ENCODE assay signal across 16 cellular contexts in the genomic region with DNA sequence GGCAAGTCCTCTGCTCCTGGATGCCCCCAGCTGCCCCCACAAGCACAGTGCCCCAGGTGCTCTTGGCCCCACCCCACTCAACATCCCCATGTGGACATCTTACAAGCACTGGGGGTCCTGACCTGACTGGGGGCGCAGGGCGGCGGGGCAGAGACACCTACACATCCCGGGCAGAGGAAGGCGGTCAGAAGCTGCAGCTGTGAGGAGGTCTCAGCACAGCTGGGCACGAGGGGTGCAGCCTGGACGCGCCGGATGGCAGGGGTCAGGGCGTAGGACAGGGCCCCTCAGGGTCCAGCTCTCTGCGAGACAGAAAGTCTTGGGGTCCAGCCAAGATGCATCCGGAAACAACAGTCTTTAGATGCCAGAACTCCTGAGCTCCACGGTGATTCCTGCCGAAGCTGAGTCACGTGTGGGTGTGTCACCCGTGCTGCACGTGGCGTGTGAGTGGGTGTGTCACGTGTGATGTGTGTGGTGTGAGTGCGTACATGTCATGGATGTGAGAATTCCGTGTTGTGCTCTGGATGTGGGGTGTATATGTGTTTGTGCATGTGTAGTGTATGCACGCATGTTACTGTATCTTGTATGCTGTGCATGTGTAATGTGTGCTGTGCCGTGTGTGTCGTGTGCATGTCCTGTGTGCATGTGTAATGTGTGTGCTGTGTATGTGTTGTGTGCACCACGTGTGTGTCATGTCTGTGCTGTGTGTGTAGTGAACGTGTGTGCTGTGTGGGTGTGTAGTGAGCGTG. TPM values are rescaled to one million over a fixed set of nuclear protein-coding genes. Genes with fewer than 3 reads are reported as not detected.
DNase-seq lines count a peak whose midpoint lies in the region; ATAC-seq, FAIRE-seq and TF ChIP-seq lines count a peak whose summit lies in the region.
"Had no signal": no experiment of that assay in that cellular context is flagged by ENCODE, and none has a peak within 500 bp of the region (broad histone marks: within the 10 kb centered on the region; RNA-seq: fewer than 3 reads in every experiment).

No MANE protein-coding gene starts in this region.

- no peak overlapping the region for H3K4me2 ChIP-seq in H1 (ENCODE audit: insufficient read depth in 1 of 2, low read depth in 2 of 2, low read length in 2 of 2)

- peak overlapping the region; percentile 97 for H4K91ac ChIP-seq in H1 (replicated peaks; ENCODE audit: insufficient read length, low read length)

- no peak overlapping the region for H3K4me3 ChIP-seq in H1 (ENCODE audit: extremely low read depth in 1 of 4, insufficient read depth in 2 of 4, low read depth in 3 of 4, low read length in 4 of 4)
- H3K4me3 ChIP-seq: esophagus muscularis mucosa, thyroid gland had no signal

- no peak overlapping the region for H2AFZ ChIP-seq in H1 (ENCODE audit: low read length)

- H3K4me3 Mint-ChIP-seq in activated T-cell treated with anti-CD3 and anti-CD28 coated beads, Interleukin-2, amount 50 U/mL, for 4 hours = peak overlapping the region; percentile 37
- H3K4me3 Mint-ChIP-seq in stimulated activated effector memory CD8-positive, alpha-beta T cell treated with anti-CD3 and anti-CD28 coated beads, Interleukin-12 subunit alpha, Interleukin-12 subunit beta, amount 100 ng/mL, for 72 hours = peak overlapping the region; percentile 57
- H3K4me3 Mint-ChIP-seq in chondrocyte (ENCODE audit: unreplicated experiment) = no peak overlapping the region

- peaks cover 0 to 4% of the 10 kb centered on the region in 2 experiments for H4K20me1 ChIP-seq in H1 (replicated peaks in 1 of 2; ENCODE audit: control insufficient read depth in 1 of 2, insufficient read depth in 2 of 2, low read length in 2 of 2)

- no peak overlapping the region for H3K27ac Mint-ChIP-seq in stimulated activated effector memory CD8-positive, alpha-beta T cell treated with anti-CD3 and anti-CD28 coated beads, Interleukin-12 subunit alpha, Interleukin-12 subunit beta, amount 100 ng/mL, for 72 hours
- H3K27ac Mint-ChIP-seq in chondrocyte (ENCODE audit: unreplicated experiment) = no peak overlapping the region

- peaks cover 3 to 24% (median 9%) of the 10 kb centered on the region in 4 experiments for H3K4me1 ChIP-seq in H1 (replicated peaks in 1 of 4; ENCODE audit: control insufficient read depth in 3 of 4, insufficient read depth in 4 of 4, low read length in 3 of 4)

- H3K79me1 ChIP-seq in H1 (ENCODE audit: low read depth, low read length) = 0 out of 2 replicates have a peak, but pooled peaks cover 2% of the 10 kb centered on the region

- H3K27me3 Mint-ChIP-seq in activated T-cell treated with anti-CD3 and anti-CD28 coated beads, Interleukin-2, amount 50 U/mL, for 4 hours (ENCODE audit: low read depth) = peaks cover 56% of the 10 kb centered on the region
- peaks cover 47% of the 10 kb centered on the region for H3K27me3 Mint-ChIP-seq in chondrocyte (ENCODE audit: low read depth)

- peaks cover 0 to 16% (median 13%) of the 10 kb centered on the region in 4 experiments; a peak in 6 of 7 replicates for H3K27me3 ChIP-seq in H1 (replicated peaks in 1 of 4; ENCODE audit: control insufficient read depth in 3 of 4, extremely low read depth in 1 of 4, insufficient read depth in 3 of 4, low read length in 3 of 4)

- no peak overlapping the region for H3K23ac ChIP-seq in H1 (ENCODE audit: insufficient read length)

- FAIRE-seq in H1 (lab: Jason Lieb, UNC) = no peak
- FAIRE-seq: colon had no signal

- ATAC-seq in activated T-cell treated with anti-CD3 and anti-CD28 coated beads, Interleukin-2, amount 50 U/mL, for 4 hours = no peak
- no peak for ATAC-seq in stimulated activated effector memory CD8-positive, alpha-beta T cell treated with anti-CD3 and anti-CD28 coated beads, Interleukin-12 subunit alpha, Interleukin-12 subunit beta, amount 100 ng/mL, for 72 hours

- H3K27ac ChIP-seq in H1 (ENCODE audit: low read depth, low read length) = no peak overlapping the region
- H3K27ac ChIP-seq: esophagus muscularis mucosa, thyroid gland had no signal

- H3K36me3 Mint-ChIP-seq in activated T-cell treated with anti-CD3 and anti-CD28 coated beads, Interleukin-2, amount 50 U/mL, for 4 hours (ENCODE audit: insufficient read depth) = peaks cover 2% of the 10 kb centered on the region
- H3K36me3 Mint-ChIP-seq in stimulated activated effector memory CD8-positive, alpha-beta T cell treated with anti-CD3 and anti-CD28 coated beads, Interleukin-12 subunit alpha, Interleukin-12 subunit beta, amount 100 ng/mL, for 72 hours = no peaks in the 10 kb centered on the region
- no peaks in the 10 kb centered on the region for H3K36me3 Mint-ChIP-seq in chondrocyte (ENCODE audit: low read depth)

- no peak overlapping the region for H3K14ac ChIP-seq in H1 (ENCODE audit: insufficient read length)

- no peak for DNase-seq in activated T-cell treated with anti-CD3 and anti-CD28 coated beads, Interleukin-2, amount 50 U/mL, for 4 hours
- DNase-seq in activated T-cell treated with anti-CD3 and anti-CD28 coated beads for 4 hours (no peak), LHCN-M2 (ENCODE audit: low read depth) (peak; percentile 47), H1 (ENCODE audit: low read depth in 1 of 2, low spot score in 2 of 2) (no peak), chondrocyte (ENCODE audit: low spot score) (no peak), superior temporal gyrus (ENCODE audit: extremely low spot score) (no peak), midbrain (lab: John Stamatoyannopoulos, UW) (no peak)
- DNase-seq in stimulated activated effector memory CD8-positive, alpha-beta T cell treated with anti-CD3 and anti-CD28 coated beads, Interleukin-12 subunit alpha, Interleukin-12 subunit beta, amount 100 ng/mL, for 72 hours (ENCODE audit: low spot score in 2 of 2) = no peak
- DNase-seq: DMS79, NCI-H1417 treated with DMSO at 0.1 percent for 48 hours, NCI-H524 treated with DMSO at 0.1 percent for 48 hours, thyroid gland had no signal

- H3K9ac ChIP-seq in H1 (replicated peaks in 1 of 4; ENCODE audit: extremely low read depth in 1 of 4, low read depth in 3 of 4, low read length in 3 of 4) = no peak overlapping the region

- CTCF ChIA-PET in H1 (lab: Charles Lee; ENCODE audit: partially characterized antibody) = no interaction called here

- H2BK5ac ChIP-seq in H1 (ENCODE audit: low read depth, low read length) = peak overlapping the region; percentile 21

- peaks cover 19% of the 10 kb centered on the region for H3K4me1 Mint-ChIP-seq in activated T-cell treated with anti-CD3 and anti-CD28 coated beads, Interleukin-2, amount 50 U/mL, for 4 hours (ENCODE audit: low read depth)
- peaks cover 36% of the 10 kb centered on the region for H3K4me1 Mint-ChIP-seq in stimulated activated effector memory CD8-positive, alpha-beta T cell treated with anti-CD3 and anti-CD28 coated beads, Interleukin-12 subunit alpha, Interleukin-12 subunit beta, amount 100 ng/mL, for 72 hours
- no peaks in the 10 kb centered on the region for H3K4me1 Mint-ChIP-seq in chondrocyte (ENCODE audit: low read depth)

- peak overlapping the region; percentile 2; the same call in 1 of the 2 replicates for H2BK20ac ChIP-seq in H1 (ENCODE audit: low read length)

- POLR2A ChIA-PET in H1 (lab: Charles Lee; ENCODE audit: partially characterized antibody) = interaction anchor here (0.8 to 2.2 kb wide), 5 partner anchors 11 to 33 kb away, joined by 3 to 8 read pairs (median 3); no protein-coding TSS in a partner anchor

- H3K36me3 ChIP-seq in H1 (ENCODE audit: control insufficient read depth in 2 of 4, insufficient read depth in 4 of 4, low read length in 3 of 4) = no peaks in the 10 kb centered on the region; a peak in 3 of 8 replicates
- H3K36me3 ChIP-seq: esophagus muscularis mucosa, thyroid gland had no signal

- peak overlapping the region; percentile 14; the same call in 1 of the 2 replicates for H2BK15ac ChIP-seq in H1 (ENCODE audit: low read length)

- no peak for TF ChIP-seq EP300 in H1 (IDR thresholded peaks at IDR 0.05; ENCODE audit: borderline replicate concordance in 1 of 2, low read depth in 2 of 2, low read length in 2 of 2)

- peak overlapping the region; percentile 3; the same call in 1 of the 2 replicates for H2BK12ac ChIP-seq in H1 (ENCODE audit: low read depth, low read length)

- H3K4ac ChIP-seq in H1 (replicated peaks; ENCODE audit: insufficient read length, low read depth, low read length) = peak overlapping the region; percentile 91

- H3K56ac ChIP-seq in H1 (replicated peaks; ENCODE audit: insufficient read length, low read depth, low read length) = no peak overlapping the region

- no peak overlapping the region for H4K5ac ChIP-seq in H1 (ENCODE audit: insufficient read length, low read depth, low read length)

- no peak overlapping the region for H3K18ac ChIP-seq in H1 (ENCODE audit: extremely low read depth, low read length)

- no peak for TF ChIP-seq RAD21 in H1 (IDR thresholded peaks at IDR 0.05 in 1 of 2, conservative IDR thresholded peaks at IDR 0.05 in 1 of 2; ENCODE audit: low read depth in 2 of 2, low read length in 2 of 2)

- peak overlapping the region; percentile 64 for H2BK120ac ChIP-seq in H1 (replicated peaks; ENCODE audit: low read depth, low read length)

- no peaks in the 10 kb centered on the region for H3K79me2 ChIP-seq in H1 (ENCODE audit: control insufficient read depth in 1 of 2, insufficient read depth in 2 of 2, low read length in 2 of 2)

- H3K9me3 ChIP-seq in H1 (ENCODE audit: insufficient read depth in 2 of 2, low read depth in 1 of 2, low read length in 1 of 2) = no peaks in the 10 kb centered on the region
- H3K9me3 ChIP-seq: esophagus muscularis mucosa, thyroid gland had no signal

- H4K8ac ChIP-seq in H1 (ENCODE audit: extremely low read depth, insufficient read depth, low read length) = peak overlapping the region; percentile 35; the same call in 1 of the 2 replicates

- no peak for TF ChIP-seq CTCF in H1 (IDR thresholded peaks at IDR 0.05; ENCODE audit: control extremely low read depth in 1 of 3, insufficient read depth in 1 of 3, low read depth in 1 of 3, low read length in 3 of 3)
- no peak for TF ChIP-seq CTCF in chondrocyte (IDR thresholded peaks at IDR 0.05)

- no peaks in the 10 kb centered on the region for H3K9me3 Mint-ChIP-seq in activated T-cell treated with anti-CD3 and anti-CD28 coated beads, Interleukin-2, amount 50 U/mL, for 4 hours
- no peaks in the 10 kb centered on the region for H3K9me3 Mint-ChIP-seq in stimulated activated effector memory CD8-positive, alpha-beta T cell treated with anti-CD3 and anti-CD28 coated beads, Interleukin-12 subunit alpha, Interleukin-12 subunit beta, amount 100 ng/mL, for 72 hours
- H3K9me3 Mint-ChIP-seq in chondrocyte (ENCODE audit: low read depth) = no peaks in the 10 kb centered on the region

- WGBS in H1 (ENCODE audit: extremely low coverage in 1 of 2, insufficient coverage in 1 of 2, insufficient read length in 1 of 2, insufficient replicate concordance in 2 of 2, low coverage in 1 of 2, low lambda C conversion rate in 2 of 2, missing lambda C conversion rate in 1 of 2), 2 experiments = 86% methylated on average over 27 of the region's 27 CpGs; no CpG with 5 or more reads in 1 of the 2 experiments

- peak overlapping the region; percentile 80 for H2AK5ac ChIP-seq in H1 (ENCODE audit: low read depth, low read length)

- peaks cover 4% of the 10 kb centered on the region; the same call in 1 of the 2 replicates for H3K23me2 ChIP-seq in H1 (ENCODE audit: low read depth, low read length)

- TF ChIP-seq POLR2A in H1 (IDR thresholded peaks at IDR 0.05; ENCODE audit: control extremely low read depth in 1 of 2, low read depth in 2 of 2, low read length in 2 of 2) = no peak

RNA-seq across cellular contexts. Expression of a gene that starts 5.1 kb away (rescaled TPM):
- not detected for total RNA-seq in activated T-cell treated with anti-CD3 and anti-CD28 coated beads, Interleukin-2, amount 50 U/mL, for 4 hours
- total RNA-seq in LHCN-M2 (2014; rRNA removed) = not detected in 2 replicates
- not detected for polyA plus RNA-seq in LHCN-M2 (2012)
- 4.7 and 5.6 TPM in 2 replicates for total RNA-seq in H1 (2021; fragmentation: NEBNext Ultra II Directional; extraction: Animal tissue kit (Norgen Biotek cat#: 25700))
- 5.6 and 7.8 TPM in 2 replicates for polyA plus RNA-seq in H1 (2011; rRNA removed)
- 4.6 TPM for polyA plus RNA-seq in H1 (2011; cell fraction: cytosol; rRNA removed)
- 17.4 TPM for polyA plus RNA-seq in H1 (2011; cell fraction: nucleus; rRNA removed)
- 3.4 to 5.9 TPM (median 5.1 TPM) in 4 replicates for polyA plus RNA-seq in H1 (2012, experiment 1 of 2)
- polyA plus RNA-seq in H1 (2012, experiment 2 of 2) = 3.8 TPM
- 3.8 TPM for polyA plus RNA-seq in H1 (2013, experiment 1 of 2)
- 3.5 TPM for polyA plus RNA-seq in H1 (2013, experiment 2 of 2)
- 1.6 and 1.7 TPM in 2 replicates for polyA minus RNA-seq in H1 (2011; rRNA and poly(A)+ RNA removed)
- 5.8 TPM for polyA minus RNA-seq in H1 (2011; cell fraction: cytosol; rRNA and poly(A)+ RNA removed)
- polyA minus RNA-seq in H1 (2011; cell fraction: nucleus; rRNA and poly(A)+ RNA removed) = 6.0 TPM
- not detected in 3 replicates for total RNA-seq in chondrocyte
- total RNA-seq: lung microvascular endothelial cell, osteoblast had no signal

RNA-seq across cellular contexts. Expression of a gene that starts 12.8 kb away (rescaled TPM):
- under 1 TPM in 1 of 3 donors, not detected in 2; 0.25 TPM for total RNA-seq in activated T-cell treated with anti-CD3 and anti-CD28 coated beads, Interleukin-2, amount 50 U/mL, for 4 hours
- total RNA-seq in LHCN-M2 (2014; rRNA removed) (not detected in 2 replicates), chondrocyte (not detected in 3 replicates)
- not detected for polyA plus RNA-seq in LHCN-M2 (2012)
- total RNA-seq in H1 (2021; fragmentation: NEBNext Ultra II Directional; extraction: Animal tissue kit (Norgen Biotek cat#: 25700)) = 21.7 and 21.8 TPM in 2 replicates
- 0.47 and 0.97 TPM in 2 replicates for polyA plus RNA-seq in H1 (2011; rRNA removed)
- 0.56 TPM for polyA plus RNA-seq in H1 (2011; cell fraction: cytosol; rRNA removed)
- 3.0 TPM for polyA plus RNA-seq in H1 (2011; cell fraction: nucleus; rRNA removed)
- polyA plus RNA-seq in H1 (2012, experiment 1 of 2) = 4.6 to 12.2 TPM (median 10.6 TPM) in 4 replicates
- polyA plus RNA-seq in H1 (2012, experiment 2 of 2) = 0.80 TPM
- 23.8 TPM for polyA plus RNA-seq in H1 (2013, experiment 1 of 2)
- 24.8 TPM for polyA plus RNA-seq in H1 (2013, experiment 2 of 2)
- not detected in 2 replicates for polyA minus RNA-seq in H1 (2011; rRNA and poly(A)+ RNA removed)
- polyA minus RNA-seq in H1 (2011; cell fraction: cytosol; rRNA and poly(A)+ RNA removed) = 6.3 TPM
- polyA minus RNA-seq in H1 (2011; cell fraction: nucleus; rRNA and poly(A)+ RNA removed) = 4.3 TPM
- total RNA-seq: esophagus muscularis mucosa, lung microvascular endothelial cell, osteoblast, thyroid gland had no signal

RNA-seq across cellular contexts. Expression of a gene that starts 33.9 kb away (rescaled TPM):
- total RNA-seq in activated T-cell treated with anti-CD3 and anti-CD28 coated beads, Interleukin-2, amount 50 U/mL, for 4 hours = 10 to 100 TPM; 62.8 to 72.7 (median 70.7) TPM
- total RNA-seq in LHCN-M2 (2014; rRNA removed) (0.57 and 0.77 TPM in 2 replicates), chondrocyte (1.3 to 3.2 TPM (median 2.3 TPM) in 3 replicates)
- polyA plus RNA-seq in LHCN-M2 (2012) = 0.05 TPM
- 4.4 and 4.6 TPM in 2 replicates for total RNA-seq in H1 (2021; fragmentation: NEBNext Ultra II Directional; extraction: Animal tissue kit (Norgen Biotek cat#: 25700))
- 4.6 and 6.0 TPM in 2 replicates for polyA plus RNA-seq in H1 (2011; rRNA removed)
- 3.4 TPM for polyA plus RNA-seq in H1 (2011; cell fraction: cytosol; rRNA removed)
- polyA plus RNA-seq in H1 (2011; cell fraction: nucleus; rRNA removed) = 24.5 TPM
- polyA plus RNA-seq in H1 (2012, experiment 1 of 2) = 1.7 to 3.4 TPM (median 2.6 TPM) in 4 replicates
- 1.7 TPM for polyA plus RNA-seq in H1 (2012, experiment 2 of 2)
- 3.5 TPM for polyA plus RNA-seq in H1 (2013, experiment 1 of 2)
- 3.1 TPM for polyA plus RNA-seq in H1 (2013, experiment 2 of 2)
- 2.2 and 2.5 TPM in 2 replicates for polyA minus RNA-seq in H1 (2011; rRNA and poly(A)+ RNA removed)
- 3.8 TPM for polyA minus RNA-seq in H1 (2011; cell fraction: cytosol; rRNA and poly(A)+ RNA removed)
- polyA minus RNA-seq in H1 (2011; cell fraction: nucleus; rRNA and poly(A)+ RNA removed) = 10.3 TPM

Comparison
In these comparisons a context has a peak if more than half of its experiments do, and no peak if none do; other contexts are left out.
1. RNA of a gene that starts 12.8 kb away (total RNA-seq): 21.7 to 21.8 TPM in H1; 0.25 TPM in activated T-cell treated with anti-CD3 and anti-CD28 coated beads, Interleukin-2, amount 50 U/mL, for 4 hours, not detected in LHCN-M2 and not detected in chondrocyte; every median in the first group is over 10 times any median in the second.
2. RNA of a gene that starts 33.9 kb away (total RNA-seq): 62.8 to 72.7 TPM in activated T-cell treated with anti-CD3 and anti-CD28 coated beads, Interleukin-2, amount 50 U/mL, for 4 hours; 4.4 to 4.6 TPM in H1, 1.3 to 3.2 TPM in chondrocyte and 0.57 to 0.77 TPM in LHCN-M2; every median in the first group is over 10 times any median in the second.